Comparison of ENCODE assay signal across 25 cellular contexts in genomic region chr2:125959047-125959446, GRCh38.
"Had no signal": no experiment of that assay in that cellular context is flagged by ENCODE, and none has a peak within 500 bp of the region (broad histone marks: within the 10 kb centered on the region; RNA-seq: fewer than 3 reads in every experiment).

No MANE protein-coding gene starts in this region.

- H3K9me3 Mint-ChIP-seq: activated CD4-positive, alpha-beta T cell treated with anti-CD3 and anti-CD28 coated beads, Interleukin-2, amount 10 ng/mL, durations not matched to agents 7 days and 5 days had no signal

- H3K27ac Mint-ChIP-seq: activated B cell treated with CpG ODN at 0.5 μM for 24 hours; activated CD4-positive, alpha-beta memory T cell treated with anti-CD3 and anti-CD28 coated beads for 36 hours; activated CD4-positive, alpha-beta T cell treated with anti-CD3 and anti-CD28 coated beads, Interleukin-2, amount 10 ng/mL, durations not matched to agents 7 days and 5 days; activated naive CD4-positive, alpha-beta T cell treated with anti-CD3 and anti-CD28 coated beads, Interleukin-2, amount 50 U/mL, for 72 hours; activated naive CD8-positive, alpha-beta T cell treated with anti-CD3 and anti-CD28 coated beads, Interleukin-2, amount 50 U/mL, for 24 hours; T-helper 1 cell treated with Interleukin-12 subunit alpha and Interleukin-12 subunit beta and Interleukin-4 antibody, amounts not matched to agents 30 μg/mL and 1 μg/mL, for 36 hours had no signal

- H3K36me3 ChIP-seq: brain microvascular endothelial cell, cardiac muscle cell had no signal

- DNase-seq: activated B cell treated with CpG ODN at 0.5 μM for 24 hours; activated CD4-positive, alpha-beta memory T cell treated with anti-CD3 and anti-CD28 coated beads for 36 hours; activated CD4-positive, alpha-beta T cell treated with anti-CD3 and anti-CD28 coated beads for 1 hour; activated CD4-positive, alpha-beta T cell treated with anti-CD3 and anti-CD28 coated beads, Interleukin-2, amount 10 ng/mL, durations not matched to agents 7 days and 5 days; activated CD8-positive, alpha-beta memory T cell treated with anti-CD3 and anti-CD28 coated beads for 24 hours; activated effector memory CD4-positive, alpha-beta T cell treated with anti-CD3 and anti-CD28 coated beads, Interleukin-2, amount 50 U/mL, for 16 hours; activated naive CD4-positive, alpha-beta T cell treated with Interleukin-2 at 50 U/mL for 16 hours; activated naive CD8-positive, alpha-beta T cell treated with anti-CD3 and anti-CD28 coated beads, Interleukin-2, amount 50 U/mL, for 24 hours; activated T-cell treated with anti-CD3 and anti-CD28 coated beads, Interleukin-2, amount 50 U/mL, for 4 hours; amniotic stem cell; brain microvascular endothelial cell; Kasumi-1; KBM-7; NCI-H1048; NCI-H2029; NCI-H2107; NCI-H2171 treated with DMSO at 0.1 percent for 48 hours; NCI-H226; NCI-H526; NK-92 treated with Interleukin-12 subunit alpha and Interleukin-12 subunit beta, amount 100 ng/mL, for 24 hours; PC-3; SHP77 treated with DMSO at 0.1 percent for 48 hours had no signal

- H3K4me1 Mint-ChIP-seq: activated B cell treated with CpG ODN at 0.5 μM for 24 hours; activated CD4-positive, alpha-beta T cell treated with anti-CD3 and anti-CD28 coated beads, Interleukin-2, amount 10 ng/mL, durations not matched to agents 7 days and 5 days; activated naive CD8-positive, alpha-beta T cell treated with anti-CD3 and anti-CD28 coated beads, Interleukin-2, amount 50 U/mL, for 24 hours had no signal

- ATAC-seq: activated naive CD4-positive, alpha-beta T cell treated with anti-CD3 and anti-CD28 coated beads, Interleukin-2, amount 50 U/mL, for 72 hours; activated naive CD8-positive, alpha-beta T cell treated with anti-CD3 and anti-CD28 coated beads, Interleukin-2, amount 50 U/mL, for 24 hours; activated T-cell treated with anti-CD3 and anti-CD28 coated beads, Interleukin-2, amount 50 U/mL, for 4 hours; PC-3 had no signal

- H3K27me3 Mint-ChIP-seq: activated B cell treated with CpG ODN at 0.5 μM for 24 hours; activated CD4-positive, alpha-beta memory T cell treated with anti-CD3 and anti-CD28 coated beads for 36 hours; activated CD4-positive, alpha-beta T cell treated with anti-CD3 and anti-CD28 coated beads, Interleukin-2, amount 10 ng/mL, durations not matched to agents 7 days and 5 days; activated naive CD8-positive, alpha-beta T cell treated with anti-CD3 and anti-CD28 coated beads, Interleukin-2, amount 50 U/mL, for 24 hours had no signal

- H3K4me3 Mint-ChIP-seq: activated B cell treated with CpG ODN at 0.5 μM for 24 hours; activated CD4-positive, alpha-beta memory T cell treated with anti-CD3 and anti-CD28 coated beads for 36 hours; activated CD4-positive, alpha-beta T cell treated with anti-CD3 and anti-CD28 coated beads, Interleukin-2, amount 10 ng/mL, durations not matched to agents 7 days and 5 days; activated naive CD8-positive, alpha-beta T cell treated with anti-CD3 and anti-CD28 coated beads, Interleukin-2, amount 50 U/mL, for 24 hours; activated T-cell treated with anti-CD3 and anti-CD28 coated beads, Interleukin-2, amount 50 U/mL, for 4 hours; T-helper 1 cell treated with Interleukin-12 subunit alpha and Interleukin-12 subunit beta and Interleukin-4 antibody, amounts not matched to agents 30 μg/mL and 1 μg/mL, for 36 hours had no signal

- H3K36me3 Mint-ChIP-seq: activated CD4-positive, alpha-beta memory T cell treated with anti-CD3 and anti-CD28 coated beads for 36 hours; activated naive CD4-positive, alpha-beta T cell treated with anti-CD3 and anti-CD28 coated beads, Interleukin-2, amount 50 U/mL, for 72 hours had no signal

- H3K4me3 ChIP-seq: cardiac muscle cell had no signal

- H3K27ac ChIP-seq: brain microvascular endothelial cell, cardiac muscle cell had no signal

- H3K27me3 ChIP-seq: brain microvascular endothelial cell, cardiac muscle cell had no signal
